Comparison of ENCODE assay signal across 13 cellular contexts in the genomic region with DNA sequence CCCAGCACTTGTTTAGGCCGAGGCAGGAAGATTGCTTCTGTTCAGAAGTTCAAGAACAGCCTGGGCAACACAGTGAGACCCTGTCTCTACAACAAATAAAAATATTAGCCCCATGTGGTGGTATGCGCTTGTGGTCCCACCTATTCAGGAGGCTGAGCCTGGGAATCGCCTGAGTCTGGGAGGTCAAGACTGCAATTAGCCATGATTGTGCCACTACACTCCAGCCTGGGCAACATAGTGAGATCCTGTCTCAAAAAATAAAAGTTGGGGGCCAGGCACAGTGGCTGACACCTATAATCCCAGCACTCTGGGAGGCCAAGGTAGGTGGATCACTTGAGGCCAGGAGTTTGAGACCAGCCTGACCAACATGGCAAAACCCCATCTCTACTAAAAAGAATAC. TPM values are rescaled to one million over a fixed set of nuclear protein-coding genes. Genes with fewer than 3 reads are reported as not detected.
"Had no signal": no experiment of that assay in that cellular context is flagged by ENCODE, and none has a peak within 500 bp of the region (broad histone marks: within the 10 kb centered on the region; RNA-seq: fewer than 3 reads in every experiment).

No MANE protein-coding gene starts in this region.

RNA-seq across cellular contexts. Expression of a gene that starts 27.0 kb away (rescaled TPM):
- total RNA-seq: neural crest cell, osteocyte, temporal lobe had no signal

RNA-seq across cellular contexts. Expression of a gene that starts 58.5 kb away (rescaled TPM):
- total RNA-seq: natural killer cell treated with Interleukin-12 subunit alpha and Interleukin-12 subunit beta and Interleukin-15 and Interleukin-18, amount 100 ng/mL, for 72 hours; neural crest cell; omental fat pad; osteocyte; posterior vena cava; pulmonary artery endothelial cell; right atrium auricular region; smooth muscle cell; spleen; subcutaneous adipose tissue; temporal lobe; thyroid gland; tibial nerve had no signal
- polyA plus RNA-seq: smooth muscle cell had no signal
